ENCODE assay signal across 8 cellular contexts in the genomic region with DNA sequence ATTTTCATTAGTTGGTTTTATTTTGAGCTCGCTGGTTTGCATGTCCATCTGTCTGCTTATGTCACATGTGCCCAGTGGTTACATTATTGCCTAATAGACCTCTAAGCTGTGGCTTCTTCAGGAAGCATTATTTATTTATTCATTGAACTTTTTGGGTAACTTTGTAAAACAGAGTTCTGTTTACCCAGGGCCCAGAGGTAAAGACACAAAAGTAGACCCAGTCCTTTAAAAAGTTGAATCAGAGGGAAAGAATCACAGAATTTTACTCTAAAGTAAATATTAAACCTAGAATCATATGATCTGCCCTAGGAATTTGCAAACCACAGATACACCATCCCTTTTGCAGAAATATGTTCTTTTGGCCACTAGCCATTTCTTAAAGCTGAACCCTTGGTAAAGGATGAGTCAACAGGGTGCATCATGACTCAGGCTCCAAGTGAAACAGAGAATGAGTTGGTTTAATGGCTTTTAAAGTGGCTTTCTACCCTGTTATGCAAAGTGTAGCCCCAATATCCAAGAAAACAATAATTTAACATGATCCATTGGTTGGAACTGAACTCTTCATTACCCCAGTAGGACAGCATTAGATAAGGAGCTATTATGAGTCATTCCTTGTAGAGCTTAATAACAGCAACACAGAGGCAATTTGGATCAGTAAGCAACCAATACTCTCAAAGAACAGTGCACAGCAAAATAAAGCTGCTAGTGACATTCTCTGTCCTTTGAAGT.
DNase-seq lines count a peak whose midpoint lies in the region; ATAC-seq and TF ChIP-seq lines count a peak whose summit lies in the region.

No MANE protein-coding gene starts in this region.

- H3K27me3 ChIP-seq in SK-N-SH (ENCODE audit: insufficient read depth) (no peaks in the 10 kb centered on the region), ascending aorta (no peaks in the 10 kb centered on the region), stomach (no peaks in the 10 kb centered on the region)

- H3K4me1 ChIP-seq in SK-N-SH (ENCODE audit: control insufficient read depth in 1 of 2, insufficient read depth in 2 of 2, low read depth in 1 of 2, low read length in 1 of 2) (peaks cover 6% of the 10 kb centered on the region in 2 experiments), ascending aorta (no peaks in the 10 kb centered on the region), stomach (peaks cover 0 to 4% (median 0%) of the 10 kb centered on the region in 4 donors)

- intact Hi-C loops in ascending aorta (cut with DNase I) (no loop called here), stomach (cut with DNase I; ENCODE audit: low total_unique reads) (no loop called here)

- peak; percentile 85 for ATAC-seq in HG03097 (IDR thresholded peaks at IDR 0.05; ENCODE audit: low FRiP score, unreplicated experiment)

- H4K20me1 ChIP-seq in SK-N-SH (ENCODE audit: insufficient read depth): no peaks in the 10 kb centered on the region

- peak; percentile 98 for DNase-seq in ELR (ENCODE audit: low read depth)
- no peak for DNase-seq in SK-N-SH
- DNase-seq in medulla oblongata (ENCODE audit: extremely low spot score): peak; percentile 25
- no peak for DNase-seq in ascending aorta (ENCODE audit: low spot score in 2 of 2)
- DNase-seq in activated CD4-positive, alpha-beta T cell treated with anti-CD3 and anti-CD28 coated beads, Interleukin-2, amount 50 U/mL, for 4 hours: no peak
- no peak for DNase-seq in dermis blood vessel endothelial cell
- DNase-seq in stomach: no peak

- CTCF ChIA-PET in SK-N-SH (lab: Yijun Ruan, JAX): interaction anchor here (1.6 kb wide), 1 partner anchor 51 kb away, joined by 4 read pairs; no protein-coding TSS in a partner anchor

- no peak overlapping the region for H2AFZ ChIP-seq in SK-N-SH (ENCODE audit: low read depth)

- TF ChIP-seq EP300 in SK-N-SH (IDR thresholded peaks at IDR 0.05; ENCODE audit: borderline replicate concordance in 1 of 2, low read depth in 1 of 2, low read length in 1 of 2): peak in 1 of 2 experiments; percentile 83; a peak in 2 of 4 replicates
- no peak for TF ChIP-seq EP300 in stomach (IDR thresholded peaks at IDR 0.05)

- no peak for TF ChIP-seq POLR2A in stomach (IDR thresholded peaks at IDR 0.05)

- H3K9ac ChIP-seq in SK-N-SH: no peak overlapping the region

- H3K79me2 ChIP-seq in SK-N-SH (ENCODE audit: insufficient read depth): no peaks in the 10 kb centered on the region

- TF ChIP-seq CTCF in SK-N-SH (IDR thresholded peaks at IDR 0.05): no peak
- no peak for TF ChIP-seq CTCF in ascending aorta (IDR thresholded peaks at IDR 0.05)
- no peak for TF ChIP-seq CTCF in stomach (IDR thresholded peaks at IDR 0.05)

- peak overlapping the region; percentile 10; the same call in 1 of the 2 replicates for H3K4me2 ChIP-seq in SK-N-SH

- H3K27ac ChIP-seq in SK-N-SH (ENCODE audit: low read depth in 2 of 2, low read length in 1 of 2) (peak overlapping the region; percentile 50 to 59), ascending aorta (no peak overlapping the region), stomach (no peak overlapping the region)

- H3K9me3 ChIP-seq in SK-N-SH (0 out of 2 replicates have a peak, but pooled peaks cover 4% of the 10 kb centered on the region), ascending aorta (no peaks in the 10 kb centered on the region), stomach (no peaks in the 10 kb centered on the region)

- 27% methylated on average over 1 of the region's 1 CpG for WGBS in SK-N-SH (ENCODE audit: low lambda C conversion rate)
- 56 to 76% (median 70%) methylated on average over 1 of the region's 1 CpG for WGBS in stomach, 5 donors

- no peaks in the 10 kb centered on the region for H3K9me2 ChIP-seq in SK-N-SH

- POLR2A ChIA-PET in SK-N-SH (lab: Yijun Ruan, JAX): no interaction called here

- no peaks in the 10 kb centered on the region for H3K36me3 ChIP-seq in SK-N-SH (replicated peaks in 1 of 2; ENCODE audit: control insufficient read depth in 1 of 2, insufficient read depth in 2 of 2, low read length in 1 of 2)
- H3K36me3 ChIP-seq in ascending aorta: no peaks in the 10 kb centered on the region
- H3K36me3 ChIP-seq in stomach: no peaks in the 10 kb centered on the region

- peaks cover 11% of the 10 kb centered on the region for H3F3A ChIP-seq in SK-N-SH (replicated peaks; ENCODE audit: insufficient read depth)

- H3K4me3 ChIP-seq in SK-N-SH (ENCODE audit: low read depth in 2 of 2, low read length in 1 of 2) (no peak overlapping the region), ascending aorta (no peak overlapping the region), stomach (no peak overlapping the region)

- TF ChIP-seq RAD21 in SK-N-SH (IDR thresholded peaks at IDR 0.05; ENCODE audit: low read length): no peak

TF ChIP-seq in SK-N-SH, 30 proteins besides CTCF, POLR2A, EP300 and RAD21 (continues in another document):
- TF ChIP-seq, protein P1, sequence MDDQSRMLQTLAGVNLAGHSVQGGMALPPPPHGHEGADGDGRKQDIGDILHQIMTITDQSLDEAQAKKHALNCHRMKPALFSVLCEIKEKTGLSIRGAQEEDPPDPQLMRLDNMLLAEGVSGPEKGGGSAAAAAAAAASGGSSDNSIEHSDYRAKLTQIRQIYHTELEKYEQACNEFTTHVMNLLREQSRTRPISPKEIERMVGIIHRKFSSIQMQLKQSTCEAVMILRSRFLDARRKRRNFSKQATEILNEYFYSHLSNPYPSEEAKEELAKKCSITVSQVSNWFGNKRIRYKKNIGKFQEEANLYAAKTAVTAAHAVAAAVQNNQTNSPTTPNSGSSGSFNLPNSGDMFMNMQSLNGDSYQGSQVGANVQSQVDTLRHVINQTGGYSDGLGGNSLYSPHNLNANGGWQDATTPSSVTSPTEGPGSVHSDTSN (IDR thresholded peaks at IDR 0.05): 0 out of 2 replicates have a peak, but pooled peaks have one; percentile 43
- TF ChIP-seq, protein P2, sequence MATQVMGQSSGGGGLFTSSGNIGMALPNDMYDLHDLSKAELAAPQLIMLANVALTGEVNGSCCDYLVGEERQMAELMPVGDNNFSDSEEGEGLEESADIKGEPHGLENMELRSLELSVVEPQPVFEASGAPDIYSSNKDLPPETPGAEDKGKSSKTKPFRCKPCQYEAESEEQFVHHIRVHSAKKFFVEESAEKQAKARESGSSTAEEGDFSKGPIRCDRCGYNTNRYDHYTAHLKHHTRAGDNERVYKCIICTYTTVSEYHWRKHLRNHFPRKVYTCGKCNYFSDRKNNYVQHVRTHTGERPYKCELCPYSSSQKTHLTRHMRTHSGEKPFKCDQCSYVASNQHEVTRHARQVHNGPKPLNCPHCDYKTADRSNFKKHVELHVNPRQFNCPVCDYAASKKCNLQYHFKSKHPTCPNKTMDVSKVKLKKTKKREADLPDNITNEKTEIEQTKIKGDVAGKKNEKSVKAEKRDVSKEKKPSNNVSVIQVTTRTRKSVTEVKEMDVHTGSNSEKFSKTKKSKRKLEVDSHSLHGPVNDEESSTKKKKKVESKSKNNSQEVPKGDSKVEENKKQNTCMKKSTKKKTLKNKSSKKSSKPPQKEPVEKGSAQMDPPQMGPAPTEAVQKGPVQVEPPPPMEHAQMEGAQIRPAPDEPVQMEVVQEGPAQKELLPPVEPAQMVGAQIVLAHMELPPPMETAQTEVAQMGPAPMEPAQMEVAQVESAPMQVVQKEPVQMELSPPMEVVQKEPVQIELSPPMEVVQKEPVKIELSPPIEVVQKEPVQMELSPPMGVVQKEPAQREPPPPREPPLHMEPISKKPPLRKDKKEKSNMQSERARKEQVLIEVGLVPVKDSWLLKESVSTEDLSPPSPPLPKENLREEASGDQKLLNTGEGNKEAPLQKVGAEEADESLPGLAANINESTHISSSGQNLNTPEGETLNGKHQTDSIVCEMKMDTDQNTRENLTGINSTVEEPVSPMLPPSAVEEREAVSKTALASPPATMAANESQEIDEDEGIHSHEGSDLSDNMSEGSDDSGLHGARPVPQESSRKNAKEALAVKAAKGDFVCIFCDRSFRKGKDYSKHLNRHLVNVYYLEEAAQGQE (IDR thresholded peaks at IDR 0.05; ENCODE audit: low read depth, low read length): no peak
- TF ChIP-seq RXRA (IDR thresholded peaks at IDR 0.05; ENCODE audit: borderline replicate concordance, low read depth) (peak; percentile 92), ELF1 (IDR thresholded peaks at IDR 0.05) (no peak), NFIC (IDR thresholded peaks at IDR 0.05; ENCODE audit: borderline replicate concordance) (peak; percentile 99), FOSL2 (IDR thresholded peaks at IDR 0.05; ENCODE audit: borderline replicate concordance, low read depth) (peak; percentile 100), TAF1 (IDR thresholded peaks at IDR 0.05; ENCODE audit: borderline replicate concordance, low read depth, low read length) (no peak), EZH2phosphoT487 (IDR thresholded peaks at IDR 0.05; ENCODE audit: borderline replicate concordance, low read depth) (no peak), TCF12 (IDR thresholded peaks at IDR 0.05) (peak; percentile 90), RCOR1 (IDR thresholded peaks at IDR 0.05; ENCODE audit: low read length) (no peak)
- TF ChIP-seq, protein P3, sequence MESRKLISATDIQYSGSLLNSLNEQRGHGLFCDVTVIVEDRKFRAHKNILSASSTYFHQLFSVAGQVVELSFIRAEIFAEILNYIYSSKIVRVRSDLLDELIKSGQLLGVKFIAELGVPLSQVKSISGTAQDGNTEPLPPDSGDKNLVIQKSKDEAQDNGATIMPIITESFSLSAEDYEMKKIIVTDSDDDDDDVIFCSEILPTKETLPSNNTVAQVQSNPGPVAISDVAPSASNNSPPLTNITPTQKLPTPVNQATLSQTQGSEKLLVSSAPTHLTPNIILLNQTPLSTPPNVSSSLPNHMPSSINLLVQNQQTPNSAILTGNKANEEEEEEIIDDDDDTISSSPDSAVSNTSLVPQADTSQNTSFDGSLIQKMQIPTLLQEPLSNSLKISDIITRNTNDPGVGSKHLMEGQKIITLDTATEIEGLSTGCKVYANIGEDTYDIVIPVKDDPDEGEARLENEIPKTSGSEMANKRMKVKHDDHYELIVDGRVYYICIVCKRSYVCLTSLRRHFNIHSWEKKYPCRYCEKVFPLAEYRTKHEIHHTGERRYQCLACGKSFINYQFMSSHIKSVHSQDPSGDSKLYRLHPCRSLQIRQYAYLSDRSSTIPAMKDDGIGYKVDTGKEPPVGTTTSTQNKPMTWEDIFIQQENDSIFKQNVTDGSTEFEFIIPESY (IDR thresholded peaks at IDR 0.05; ENCODE audit: borderline replicate concordance, low read depth): 0 out of 2 replicates have a peak, but pooled peaks have one; percentile 60
- TF ChIP-seq, protein P4, sequence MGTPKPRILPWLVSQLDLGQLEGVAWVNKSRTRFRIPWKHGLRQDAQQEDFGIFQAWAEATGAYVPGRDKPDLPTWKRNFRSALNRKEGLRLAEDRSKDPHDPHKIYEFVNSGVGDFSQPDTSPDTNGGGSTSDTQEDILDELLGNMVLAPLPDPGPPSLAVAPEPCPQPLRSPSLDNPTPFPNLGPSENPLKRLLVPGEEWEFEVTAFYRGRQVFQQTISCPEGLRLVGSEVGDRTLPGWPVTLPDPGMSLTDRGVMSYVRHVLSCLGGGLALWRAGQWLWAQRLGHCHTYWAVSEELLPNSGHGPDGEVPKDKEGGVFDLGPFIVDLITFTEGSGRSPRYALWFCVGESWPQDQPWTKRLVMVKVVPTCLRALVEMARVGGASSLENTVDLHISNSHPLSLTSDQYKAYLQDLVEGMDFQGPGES (IDR thresholded peaks at IDR 0.05; ENCODE audit: low read depth, low read length): no peak

Comparison
In these comparisons a context has a peak if more than half of its experiments do, and no peak if none do; other contexts are left out.
1. DNase-seq: peak in ELR (single experiment) and medulla oblongata (single experiment); none in SK-N-SH (single experiment), ascending aorta (0 of 2), activated CD4-positive, alpha-beta T cell treated with anti-CD3 and anti-CD28 coated beads, Interleukin-2, amount 50 U/mL, for 4 hours (0 of 2), dermis blood vessel endothelial cell (single experiment) and stomach (single experiment).
2. H3K27ac ChIP-seq: peak in SK-N-SH (2 of 2); none in ascending aorta (0 of 2) and stomach (0 of 5).